8 cellular contexts compared by ENCODE assay signal in the genomic region with DNA sequence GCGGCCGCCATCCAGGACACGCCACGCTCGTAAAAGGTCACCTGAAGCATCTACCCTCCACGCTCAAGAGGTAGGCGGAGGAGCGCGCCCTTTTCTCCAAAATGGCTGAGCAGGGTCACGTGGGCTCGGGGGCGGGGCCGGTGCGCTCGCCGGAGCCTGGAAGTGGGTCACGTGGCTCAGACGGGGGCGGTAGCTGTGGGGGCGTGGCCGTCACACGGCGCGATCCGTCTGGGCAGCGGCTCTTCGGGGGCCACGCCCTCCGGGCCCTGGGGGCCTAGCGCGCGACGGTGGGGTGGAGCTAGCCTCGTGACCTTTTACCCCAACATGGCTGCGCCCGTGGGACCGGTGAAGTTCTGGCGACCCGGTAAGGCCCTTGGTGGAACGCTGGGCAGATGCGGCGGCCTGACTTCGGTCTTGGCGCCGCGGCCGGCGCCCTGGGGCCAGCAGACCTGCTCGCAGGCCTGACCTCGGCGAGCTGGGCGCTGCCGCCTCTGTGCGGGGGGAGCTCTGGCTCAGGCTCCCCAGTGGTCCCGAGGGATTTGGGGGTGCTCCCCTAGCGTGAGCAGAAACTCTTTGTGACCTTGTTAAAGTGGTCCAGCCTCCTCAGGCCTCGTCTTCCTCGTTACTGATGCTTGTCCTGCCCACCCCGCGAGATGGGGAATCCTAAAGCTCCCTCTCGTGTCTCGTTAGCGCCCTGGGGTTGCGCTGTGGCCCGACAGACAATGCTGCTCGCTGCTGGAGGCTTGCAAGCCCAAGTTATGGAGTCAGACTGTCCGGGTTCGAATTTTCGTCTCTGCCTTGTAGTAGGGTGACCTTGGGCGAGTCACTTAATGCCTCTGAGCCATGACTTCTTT. TPM values are rescaled to one million over a fixed set of nuclear protein-coding genes. Genes with fewer than 3 reads are reported as not detected.
DNase-seq lines count a peak whose midpoint lies in the region; ATAC-seq and TF ChIP-seq lines count a peak whose summit lies in the region.

A gene with protein sequence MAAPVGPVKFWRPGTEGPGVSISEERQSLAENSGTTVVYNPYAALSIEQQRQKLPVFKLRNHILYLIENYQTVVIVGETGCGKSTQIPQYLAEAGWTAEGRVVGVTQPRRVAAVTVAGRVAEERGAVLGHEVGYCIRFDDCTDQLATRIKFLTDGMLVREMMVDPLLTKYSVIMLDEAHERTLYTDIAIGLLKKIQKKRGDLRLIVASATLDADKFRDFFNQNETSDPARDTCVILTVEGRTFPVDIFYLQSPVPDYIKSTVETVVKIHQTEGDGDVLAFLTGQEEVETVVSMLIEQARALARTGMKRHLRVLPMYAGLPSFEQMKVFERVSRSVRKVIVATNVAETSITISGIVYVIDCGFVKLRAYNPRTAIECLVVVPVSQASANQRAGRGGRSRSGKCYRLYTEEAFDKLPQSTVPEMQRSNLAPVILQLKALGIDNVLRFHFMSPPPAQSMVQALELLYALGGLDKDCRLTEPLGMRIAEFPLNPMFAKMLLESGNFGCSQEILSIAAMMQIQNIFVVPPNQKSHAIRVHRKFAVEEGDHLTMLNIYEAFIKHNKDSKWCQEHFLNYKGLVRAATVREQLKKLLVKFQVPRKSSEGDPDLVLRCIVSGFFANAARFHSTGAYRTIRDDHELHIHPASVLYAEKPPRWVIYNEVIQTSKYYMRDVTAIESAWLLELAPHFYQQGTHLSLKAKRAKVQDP (plus strand): TSS at position 301 of the 854 bp plus-strand sequence. CDS start 24 bp downstream, at position 325.

- no peaks in the 10 kb centered on the region for H3K9me3 ChIP-seq in left lung

- H3K27me3 ChIP-seq in left lung = no peaks in the 10 kb centered on the region

- intact Hi-C loops in left lung (cut with DNase I) = no loop called here

- peak within 1 kb of the TSS; percentile 91 for H3K27ac ChIP-seq in C4-2B
- peak within 1 kb of the TSS; percentile 87 to 92 for H3K27ac ChIP-seq in left lung

- H3K4me1 ChIP-seq in left lung = peaks cover 8 to 15% of the 10 kb centered on the region in 2 donors

- H3K36me3 ChIP-seq in left lung = no peaks in the 10 kb centered on the region

- H3K4me3 ChIP-seq in left lung = peak within 1 kb of the TSS; percentile 91 to 98

- peak; percentile 95 for DNase-seq in NCI-H69 (lab: John Stamatoyannopoulos, UW)
- peak; percentile 99 for DNase-seq in activated CD4-positive, alpha-beta T cell treated with anti-CD3 and anti-CD28 coated beads, Interleukin-2, amount 50 U/mL, for 1 hour
- DNase-seq in dedifferentiated amniotic fluid mesenchymal stem cell (ENCODE audit: extremely low spot score) = peak; percentile 94
- DNase-seq in left lung = peak; percentile 98 to 100
- DNase-seq in stimulated activated CD4-positive, alpha-beta T cell treated with anti-CD3 and anti-CD28 coated beads, Interleukin-2, amount 100 ng/mL, for 48 hours = peak; percentile 98 to 99

- peak; percentile 96 for ATAC-seq in GM19328 (IDR thresholded peaks at IDR 0.05; ENCODE audit: unreplicated experiment)
- peak; percentile 87 for ATAC-seq in HG03520 (IDR thresholded peaks at IDR 0.05; ENCODE audit: unreplicated experiment)
- ATAC-seq in left lung = peak; percentile 100

- TF ChIP-seq CTCF in C4-2B (conservative IDR thresholded peaks at IDR 0.05) = peak; percentile 29
- no peak for TF ChIP-seq CTCF in left lung (IDR thresholded peaks at IDR 0.05)

RNA-seq across cellular contexts. Expression of the gene that starts here (rescaled TPM):
- 1 to 10 TPM; 7.5 to 9.1 TPM for total RNA-seq in left lung

Comparison
In these comparisons a context has a peak if more than half of its experiments do, and no peak if none do; other contexts are left out.
1. Peak in every context shown above with its lines: DNase-seq, ATAC-seq, H3K4me3 ChIP-seq and H3K27ac ChIP-seq.